16 cellular contexts compared by ENCODE assay signal in genomic region chr4:90121961-90122748, GRCh38. TPM values are rescaled to one million over a fixed set of nuclear protein-coding genes. Genes with fewer than 3 reads are reported as not detected.
A peak's percentile ranks its signal among the peaks of the same experiment; 100 is the strongest.
DNase-seq lines count a peak whose midpoint lies in the region; ATAC-seq and TF ChIP-seq lines count a peak whose summit lies in the region.
"Had no signal": no experiment of that assay in that cellular context is flagged by ENCODE, and none has a peak within 500 bp of the region (broad histone marks: within the 10 kb centered on the region; RNA-seq: fewer than 3 reads in every experiment).

No MANE protein-coding gene starts in this region.

- H3K79me1 ChIP-seq in IMR-90 (ENCODE audit: low read depth in 1 of 2, low read length in 2 of 2) = no peaks in the 10 kb centered on the region

- no peaks in the 10 kb centered on the region for H3K9me1 ChIP-seq in IMR-90 (ENCODE audit: insufficient read depth, low read length)

- BruUV-seq in IMR-90 (replicated peaks; lab: Mats Ljungman, UMichigan) = no TSS peak

- POLR2A ChIA-PET in IMR-90 (lab: Charles Lee; ENCODE audit: unreplicated experiment) = no interaction called here

- WGBS in IMR-90 (ENCODE audit: extremely low coverage in 2 of 2, insufficient read length in 1 of 2), 2 experiments = no CpG with 5 or more reads among the region's 8 CpGs

- CTCF ChIA-PET in IMR-90 (lab: Yijun Ruan, JAX) = interaction anchor here (0.6 kb wide), 1 partner anchor 13 kb away, joined by 3 read pairs; no protein-coding TSS in a partner anchor

- H2BK5ac ChIP-seq in IMR-90 (ENCODE audit: low read depth, low read length, poor library complexity, severe bottlenecking) = no peak overlapping the region

- no peak for TF ChIP-seq POLR2A in IMR-90 (IDR thresholded peaks at IDR 0.05; ENCODE audit: low read depth, low read length)

- intact Hi-C loops in IMR-90 (cut with micrococcal nuclease) = no loop called here

- H3K56ac ChIP-seq in IMR-90 (ENCODE audit: extremely low read depth, insufficient read depth, low read length) = no peak overlapping the region

- no peak overlapping the region for H3K14ac ChIP-seq in IMR-90 (replicated peaks; ENCODE audit: low read depth, low read length)

- no peak overlapping the region for H4K5ac ChIP-seq in IMR-90 (ENCODE audit: low read depth, low read length)

- no peak overlapping the region for H3K4me3 ChIP-seq in GM12865 (ENCODE audit: low read depth, low read length)
- H3K4me3 ChIP-seq in IMR-90 (ENCODE audit: insufficient read depth, low read depth, low read length) = no peak overlapping the region
- H3K4me3 ChIP-seq in astrocyte of the spinal cord (ENCODE audit: low read depth, low read length) = no peak overlapping the region
- H3K4me3 ChIP-seq: upper lobe of left lung had no signal

- no peak overlapping the region for H4K91ac ChIP-seq in IMR-90 (ENCODE audit: insufficient read depth, low read depth, low read length)

- H2AK5ac ChIP-seq in IMR-90 (ENCODE audit: low read depth, low read length) = no peak overlapping the region

- H3K9me3 ChIP-seq in IMR-90 (ENCODE audit: control insufficient read depth, insufficient read depth, low read length) = no peaks in the 10 kb centered on the region
- H3K9me3 ChIP-seq: upper lobe of left lung had no signal

- no peak overlapping the region for H3K23ac ChIP-seq in IMR-90 (ENCODE audit: low read depth, low read length)

- no peak overlapping the region for H2BK120ac ChIP-seq in IMR-90 (ENCODE audit: low read depth, low read length)

- H2AK9ac ChIP-seq in IMR-90 (replicated peaks; ENCODE audit: low read depth, low read length, poor library complexity) = no peak overlapping the region

- no peaks in the 10 kb centered on the region for H3K4me1 ChIP-seq in IMR-90 (ENCODE audit: control insufficient read depth, insufficient read depth, low read length)

- no peak overlapping the region for H3K27ac ChIP-seq in IMR-90 (ENCODE audit: insufficient read depth, low read length)
- H3K27ac ChIP-seq in substantia nigra (ENCODE audit: low read depth, low read length, poor library complexity, severe bottlenecking) = no peak overlapping the region
- H3K27ac ChIP-seq: upper lobe of left lung had no signal

- H2BK20ac ChIP-seq in IMR-90 (ENCODE audit: low read depth, low read length) = no peak overlapping the region

- H2AFZ ChIP-seq in IMR-90 (replicated peaks; ENCODE audit: low read length, poor library complexity) = no peak overlapping the region

- H2BK15ac ChIP-seq in IMR-90 (ENCODE audit: low read depth, low read length) = no peak overlapping the region

- no peak for ATAC-seq in IMR-90 (ENCODE audit: low read depth)
- ATAC-seq: stimulated activated effector memory CD8-positive, alpha-beta T cell treated with anti-CD3 and anti-CD28 coated beads, Interleukin-12 subunit alpha, Interleukin-12 subunit beta, amount 100 ng/mL, for 72 hours had no signal

- DNase-seq in GM12865 (ENCODE audit: low read depth) = peak; percentile 12
- peak; percentile 3 for DNase-seq in IMR-90
- DNase-seq in astrocyte of the spinal cord (ENCODE audit: low read depth, low spot score) = peak; percentile 42
- peak; percentile 54 to 80 for DNase-seq in lung microvascular endothelial cell (ENCODE audit: low read depth in 2 of 2)
- DNase-seq in NCI-H2227 treated with DMSO at 0.1 percent for 48 hours (lab: John Stamatoyannopoulos, UW) = no peak
- DNase-seq in substantia nigra (lab: John Stamatoyannopoulos, UW) = no peak
- no peak for DNase-seq in ureter (ENCODE audit: low spot score)
- DNase-seq: activated naive CD4-positive, alpha-beta T cell; effector memory CD4-positive, alpha-beta T cell; foreskin fibroblast; NCI-H2081 treated with DMSO at 0.1 percent for 48 hours; NCI-H82; RPMI8226; upper lobe of left lung had no signal

- dilution Hi-C loops in IMR-90 (cut with HindIII; ENCODE audit: low sequenced_read_pairs, unreplicated experiment) = no loop called here

- H4K8ac ChIP-seq in IMR-90 (ENCODE audit: low read depth in 2 of 2, low read length in 2 of 2) = no peak overlapping the region

- no peak overlapping the region for H3K9ac ChIP-seq in IMR-90 (ENCODE audit: low read depth, low read length)

- no peaks in the 10 kb centered on the region for H4K20me1 ChIP-seq in IMR-90 (ENCODE audit: insufficient read depth, low read length)

- TF ChIP-seq RAD21 in IMR-90 (IDR thresholded peaks at IDR 0.05; ENCODE audit: low read length) = no peak

- H3K18ac ChIP-seq in IMR-90 (ENCODE audit: low read depth, low read length) = no peak overlapping the region

- TF ChIP-seq CTCF in GM12865 (IDR thresholded peaks at IDR 0.05; ENCODE audit: insufficient read depth, low read depth, low read length, missing control alignments) (no peak), IMR-90 (conservative IDR thresholded peaks at IDR 0.05; ENCODE audit: low read depth, low read length) (no peak), astrocyte of the spinal cord (IDR thresholded peaks at IDR 0.05; ENCODE audit: low read depth, low read length) (no peak)

- H3K27me3 ChIP-seq in IMR-90 (ENCODE audit: control insufficient read depth, insufficient read depth, low read length) = peaks cover 2% of the 10 kb centered on the region; the same call in 1 of the 2 replicates
- H3K27me3 ChIP-seq: upper lobe of left lung had no signal

- no peak overlapping the region for H3K4me2 ChIP-seq in IMR-90 (ENCODE audit: low read depth, low read length)

- H3K4ac ChIP-seq in IMR-90 (ENCODE audit: low read depth, low read length) = no peak overlapping the region

- no peaks in the 10 kb centered on the region for H3K36me3 ChIP-seq in IMR-90 (ENCODE audit: control insufficient read depth, insufficient read depth, low read length)
- H3K36me3 ChIP-seq: upper lobe of left lung had no signal

- in situ Hi-C loops in IMR-90 (cut with MboI; ENCODE audit: low sequenced_read_pairs) (no loop called here), astrocyte of the spinal cord (cut with HindIII; ENCODE audit: low sequenced_read_pairs) (no loop called here)

TF ChIP-seq in IMR-90, 13 proteins besides CTCF, POLR2A, EP300 and RAD21:
- TF ChIP-seq, protein P1, sequence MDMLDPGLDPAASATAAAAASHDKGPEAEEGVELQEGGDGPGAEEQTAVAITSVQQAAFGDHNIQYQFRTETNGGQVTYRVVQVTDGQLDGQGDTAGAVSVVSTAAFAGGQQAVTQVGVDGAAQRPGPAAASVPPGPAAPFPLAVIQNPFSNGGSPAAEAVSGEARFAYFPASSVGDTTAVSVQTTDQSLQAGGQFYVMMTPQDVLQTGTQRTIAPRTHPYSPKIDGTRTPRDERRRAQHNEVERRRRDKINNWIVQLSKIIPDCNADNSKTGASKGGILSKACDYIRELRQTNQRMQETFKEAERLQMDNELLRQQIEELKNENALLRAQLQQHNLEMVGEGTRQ (IDR thresholded peaks at IDR 0.05; ENCODE audit: low read depth, low read length) = no peak
- TF ChIP-seq MXI1 (IDR thresholded peaks at IDR 0.05; ENCODE audit: borderline replicate concordance, low read depth, low read length) (no peak), MAZ (IDR thresholded peaks at IDR 0.05; ENCODE audit: borderline replicate concordance, low read depth, low read length) (no peak), CHD1 (IDR thresholded peaks at IDR 0.05; ENCODE audit: low read depth, low read length) (no peak), BHLHE40 (IDR thresholded peaks at IDR 0.05; ENCODE audit: low read depth, low read length) (no peak), FOS (IDR thresholded peaks at IDR 0.05; ENCODE audit: low read depth, low read length) (no peak), MAFK (IDR thresholded peaks at IDR 0.05; ENCODE audit: low read depth, low read length) (no peak), NFE2L2 (IDR thresholded peaks at IDR 0.05; ENCODE audit: low read depth, low read length) (no peak), RCOR1 (IDR thresholded peaks at IDR 0.05; ENCODE audit: insufficient replicate concordance, low read length) (no peak), SMC3 (IDR thresholded peaks at IDR 0.05; ENCODE audit: low read depth, low read length) (no peak), RFX5 (IDR thresholded peaks at IDR 0.05; ENCODE audit: low read depth, low read length) (no peak), CEBPB (IDR thresholded peaks at IDR 0.05; ENCODE audit: low read depth, low read length) (no peak)
- TF ChIP-seq, protein P2, sequence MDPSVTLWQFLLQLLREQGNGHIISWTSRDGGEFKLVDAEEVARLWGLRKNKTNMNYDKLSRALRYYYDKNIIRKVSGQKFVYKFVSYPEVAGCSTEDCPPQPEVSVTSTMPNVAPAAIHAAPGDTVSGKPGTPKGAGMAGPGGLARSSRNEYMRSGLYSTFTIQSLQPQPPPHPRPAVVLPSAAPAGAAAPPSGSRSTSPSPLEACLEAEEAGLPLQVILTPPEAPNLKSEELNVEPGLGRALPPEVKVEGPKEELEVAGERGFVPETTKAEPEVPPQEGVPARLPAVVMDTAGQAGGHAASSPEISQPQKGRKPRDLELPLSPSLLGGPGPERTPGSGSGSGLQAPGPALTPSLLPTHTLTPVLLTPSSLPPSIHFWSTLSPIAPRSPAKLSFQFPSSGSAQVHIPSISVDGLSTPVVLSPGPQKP (IDR thresholded peaks at IDR 0.05; ENCODE audit: borderline replicate concordance, low read depth, low read length) = no peak

RNA-seq across cellular contexts. Expression of gene CCSER1, which starts 5.0 kb away (rescaled TPM):
- total RNA-seq in IMR-90 (2012; rRNA removed) = not detected in 2 replicates
- polyA plus RNA-seq in IMR-90 (2012; rRNA removed) = not detected in 2 replicates
- polyA plus RNA-seq in IMR-90 (2012; cell fraction: cytosol; rRNA removed) = not detected in 2 replicates
- not detected in 2 replicates for polyA plus RNA-seq in IMR-90 (2012; cell fraction: nucleus; rRNA removed; ENCODE audit: low replicate concordance)
- under 0.01 and 0.20 TPM in 2 replicates for total RNA-seq in lung microvascular endothelial cell
- total RNA-seq in ureter = 94.5 TPM
- polyA plus RNA-seq: BJ had no signal

Comparison
In these comparisons a context has a peak if more than half of its experiments do, and no peak if none do; other contexts are left out.
1. DNase-seq: peak in GM12865 (single experiment), IMR-90 (single experiment), astrocyte of the spinal cord (single experiment) and lung microvascular endothelial cell (2 of 2); none in NCI-H2227 treated with DMSO at 0.1 percent for 48 hours (single experiment), substantia nigra (0 of 49) and ureter (single experiment).
2. RNA of gene CCSER1, which starts 5.0 kb away (total RNA-seq): 94.5 TPM in ureter (single experiment); under 0.01 to 0.20 TPM in lung microvascular endothelial cell and not detected in IMR-90; every median in the first group is over 10 times any median in the second.